In the genomic region with DNA sequence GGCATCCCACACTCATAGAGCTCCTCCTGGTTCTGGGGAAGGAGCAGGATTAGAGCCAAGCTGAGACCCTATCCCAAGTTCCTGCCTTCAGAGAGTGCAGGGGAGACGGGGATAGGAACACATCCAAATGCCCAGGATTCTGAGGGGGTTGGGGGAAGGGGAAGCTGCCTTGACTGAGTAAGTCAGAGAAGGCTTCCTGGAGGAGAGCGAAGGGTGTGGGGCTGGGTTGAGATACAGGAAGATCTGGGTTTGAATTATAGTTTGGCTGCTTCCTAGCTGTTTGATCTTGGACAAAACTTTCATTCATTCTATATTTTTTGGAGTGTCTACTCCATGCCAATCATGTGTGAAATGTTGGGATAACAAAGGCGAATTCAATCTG, we compare ENCODE assay signal across 17 cellular contexts. TPM values are rescaled to one million over a fixed set of nuclear protein-coding genes. Genes with fewer than 3 reads are reported as not detected.
DNase-seq lines count a peak whose midpoint lies in the region; ATAC-seq and TF ChIP-seq lines count a peak whose summit lies in the region.
"Had no signal": no experiment of that assay in that cellular context is flagged by ENCODE, and none has a peak within 500 bp of the region (broad histone marks: within the 10 kb centered on the region; RNA-seq: fewer than 3 reads in every experiment).

No MANE protein-coding gene starts in this region.

- H3K27me3 Mint-ChIP-seq in activated naive CD8-positive, alpha-beta T cell treated with anti-CD3 and anti-CD28 coated beads, Interleukin-2, amount 50 U/mL, for 24 hours, result peaks cover 5% of the 10 kb centered on the region
- no peaks in the 10 kb centered on the region for H3K27me3 Mint-ChIP-seq in activated naive CD8-positive, alpha-beta T cell treated with anti-CD3 and anti-CD28 coated beads for 36 hours

- POLR2A ChIA-PET in RWPE1 (lab: Yijun Ruan, JAX; ENCODE audit: low non-redundant PET), result no interaction called here

- H3K4me3 ChIP-seq in esophagus squamous epithelium (no peak overlapping the region), psoas muscle (no peak overlapping the region), mucosa of descending colon (no peak overlapping the region)
- H3K4me3 ChIP-seq: GM23338 had no signal

- H3K27ac ChIP-seq in RWPE1 (peak overlapping the region; percentile 25), esophagus squamous epithelium (peak overlapping the region; percentile 54 to 88 (median 76)), psoas muscle (no peak overlapping the region)

- no peak for TF ChIP-seq POLR2A in esophagus squamous epithelium (IDR thresholded peaks at IDR 0.05)

- H3K4me1 Mint-ChIP-seq in activated naive CD8-positive, alpha-beta T cell treated with anti-CD3 and anti-CD28 coated beads, Interleukin-2, amount 50 U/mL, for 24 hours, result peaks cover 26% of the 10 kb centered on the region
- H3K4me1 Mint-ChIP-seq in activated naive CD8-positive, alpha-beta T cell treated with anti-CD3 and anti-CD28 coated beads for 36 hours, result peaks cover 18% of the 10 kb centered on the region

- CTCF ChIA-PET in RWPE1 (lab: Yijun Ruan, JAX), result interaction anchor here (1.3 kb wide), 1 partner anchor 75 kb away, joined by 6 read pairs; no protein-coding TSS in a partner anchor

- H3K27ac Mint-ChIP-seq in activated naive CD8-positive, alpha-beta T cell treated with anti-CD3 and anti-CD28 coated beads, Interleukin-2, amount 50 U/mL, for 24 hours, result peak overlapping the region; percentile 33
- H3K27ac Mint-ChIP-seq in activated naive CD8-positive, alpha-beta T cell treated with anti-CD3 and anti-CD28 coated beads for 36 hours, result no peak overlapping the region
- H3K27ac Mint-ChIP-seq: CD8-positive, alpha-beta T cell; GM23338 had no signal

- TF ChIP-seq CTCF in RWPE1 (conservative IDR thresholded peaks at IDR 0.05; ENCODE audit: low read depth) (no peak), esophagus squamous epithelium (IDR thresholded peaks at IDR 0.05) (no peak), psoas muscle (IDR thresholded peaks at IDR 0.05) (no peak), mucosa of descending colon (IDR thresholded peaks at IDR 0.05) (no peak)

- H3K4me1 ChIP-seq in esophagus squamous epithelium (peaks cover 22 to 86% (median 58%) of the 10 kb centered on the region in 3 donors), psoas muscle (no peaks in the 10 kb centered on the region), mucosa of descending colon (ENCODE audit: low read depth) (peaks cover 6% of the 10 kb centered on the region)

- intact Hi-C loops in esophagus squamous epithelium (cut with DNase I) (no loop called here), psoas muscle (cut with DNase I) (no loop called here), mucosa of descending colon (cut with DNase I, micrococcal nuclease) (no loop called here)

- no peak overlapping the region for H3K4me3 Mint-ChIP-seq in activated naive CD8-positive, alpha-beta T cell treated with anti-CD3 and anti-CD28 coated beads, Interleukin-2, amount 50 U/mL, for 24 hours
- H3K4me3 Mint-ChIP-seq in activated naive CD8-positive, alpha-beta T cell treated with anti-CD3 and anti-CD28 coated beads for 36 hours, result no peak overlapping the region
- H3K4me3 Mint-ChIP-seq: CD8-positive, alpha-beta T cell; GM23338 had no signal

- WGBS in esophagus squamous epithelium, 2 donors, result 79 to 83% methylated on average over 3 of the region's 3 CpGs
- WGBS in psoas muscle, 3 donors, result 93 to 95% (median 95%) methylated on average over 3 of the region's 3 CpGs

- no peaks in the 10 kb centered on the region for H3K36me3 ChIP-seq in esophagus squamous epithelium
- no peaks in the 10 kb centered on the region for H3K36me3 ChIP-seq in psoas muscle (ENCODE audit: insufficient read depth in 1 of 2, low read depth in 1 of 2)
- H3K36me3 ChIP-seq in mucosa of descending colon (ENCODE audit: low read depth), result no peaks in the 10 kb centered on the region

- ATAC-seq in activated naive CD8-positive, alpha-beta T cell treated with anti-CD3 and anti-CD28 coated beads, Interleukin-2, amount 50 U/mL, for 24 hours, result no peak
- ATAC-seq in psoas muscle, result no peak
- ATAC-seq in HG02571 (IDR thresholded peaks at IDR 0.05; ENCODE audit: unreplicated experiment), result no peak
- ATAC-seq in mucosa of descending colon, result no peak
- ATAC-seq: CD8-positive, alpha-beta T cell; GM23338 had no signal

- H3K9me3 Mint-ChIP-seq in activated naive CD8-positive, alpha-beta T cell treated with anti-CD3 and anti-CD28 coated beads, Interleukin-2, amount 50 U/mL, for 24 hours, result no peaks in the 10 kb centered on the region
- no peaks in the 10 kb centered on the region for H3K9me3 Mint-ChIP-seq in activated naive CD8-positive, alpha-beta T cell treated with anti-CD3 and anti-CD28 coated beads for 36 hours
- H3K9me3 Mint-ChIP-seq: CD8-positive, alpha-beta T cell; GM23338 had no signal

- H3K9me3 ChIP-seq in esophagus squamous epithelium (no peaks in the 10 kb centered on the region), psoas muscle (no peaks in the 10 kb centered on the region), mucosa of descending colon (no peaks in the 10 kb centered on the region)

- H3K27me3 ChIP-seq in esophagus squamous epithelium (no peaks in the 10 kb centered on the region), psoas muscle (ENCODE audit: insufficient read depth in 3 of 3, low read length in 2 of 3) (no peaks in the 10 kb centered on the region)

- DNase-seq in activated naive CD8-positive, alpha-beta T cell treated with anti-CD3 and anti-CD28 coated beads, Interleukin-2, amount 50 U/mL, for 24 hours, result no peak
- no peak for DNase-seq in activated naive CD8-positive, alpha-beta T cell treated with anti-CD3 and anti-CD28 coated beads for 36 hours
- DNase-seq in RWPE1 (ENCODE audit: low spot score), result no peak
- no peak for DNase-seq in esophagus squamous epithelium (lab: John Stamatoyannopoulos, UW)
- no peak for DNase-seq in psoas muscle
- DNase-seq in mucosa of descending colon, result no peak
- no peak for DNase-seq in GM19240 (ENCODE audit: insufficient read length, low spot score)
- DNase-seq: CD8-positive, alpha-beta T cell; DMS79 treated with DMSO at 0.1 percent for 48 hours; KBM-7; NCI-H1417 treated with DMSO at 0.1 percent for 48 hours; NCI-H1930; SIG-M5 had no signal

- H3K36me3 Mint-ChIP-seq in activated naive CD8-positive, alpha-beta T cell treated with anti-CD3 and anti-CD28 coated beads, Interleukin-2, amount 50 U/mL, for 24 hours (ENCODE audit: low read depth), result no peaks in the 10 kb centered on the region
- no peaks in the 10 kb centered on the region for H3K36me3 Mint-ChIP-seq in activated naive CD8-positive, alpha-beta T cell treated with anti-CD3 and anti-CD28 coated beads for 36 hours
- H3K36me3 Mint-ChIP-seq: CD8-positive, alpha-beta T cell had no signal

RNA-seq across cellular contexts. Expression of gene AQP2, which starts 8.0 kb away (rescaled TPM):
- total RNA-seq in activated naive CD8-positive, alpha-beta T cell treated with anti-CD3 and anti-CD28 coated beads for 36 hours, result not detected
- total RNA-seq in esophagus squamous epithelium (not detected), psoas muscle (not detected), mucosa of descending colon (not detected)
- polyA plus RNA-seq in psoas muscle, result not detected
- total RNA-seq: A673; CD8-positive, alpha-beta T cell; RPMI7951 had no signal
- polyA plus RNA-seq: GM23338 had no signal

RNA-seq across cellular contexts. Expression of gene AQP5, which starts 19.2 kb away (rescaled TPM):
- total RNA-seq in activated naive CD8-positive, alpha-beta T cell treated with anti-CD3 and anti-CD28 coated beads for 36 hours, result not detected
- total RNA-seq in esophagus squamous epithelium (10 to 100 TPM in 3 of 4 donors, 1 to 10 TPM in 1; 4.7 to 42.2 (median 18.6) TPM), psoas muscle (not detected), mucosa of descending colon (not detected)
- under 1 TPM in 1 of 3 donors, not detected in 2; 0.05 TPM for polyA plus RNA-seq in psoas muscle
- total RNA-seq: A673; CD8-positive, alpha-beta T cell; RPMI7951 had no signal

RNA-seq across cellular contexts. Expression of gene AQP6, which starts 30.2 kb away (rescaled TPM):
- total RNA-seq in activated naive CD8-positive, alpha-beta T cell treated with anti-CD3 and anti-CD28 coated beads for 36 hours, result not detected
- not detected for total RNA-seq in esophagus squamous epithelium
- not detected for total RNA-seq in psoas muscle
- polyA plus RNA-seq in psoas muscle, result under 1 TPM in 1 of 3 donors, not detected in 2; 0.04 TPM
- under 1 TPM in 1 of 3 donors, not detected in 2; 0.54 TPM for total RNA-seq in mucosa of descending colon
- total RNA-seq: A673; CD8-positive, alpha-beta T cell; GM23338; RPMI7951 had no signal

RNA-seq across cellular contexts. Expression of gene FAIM2, which starts 38.8 kb away (rescaled TPM):
- total RNA-seq in activated naive CD8-positive, alpha-beta T cell treated with anti-CD3 and anti-CD28 coated beads for 36 hours, result under 1 TPM; 0.08 to 0.60 TPM
- total RNA-seq in esophagus squamous epithelium, result 1 to 10 TPM in 1 of 4 donors, under 1 TPM in 3; 0.13 to 2.9 (median 0.23) TPM
- total RNA-seq in psoas muscle, result 1 to 10 TPM in 1 of 4 donors, under 1 TPM in 2, not detected in 1; 0.22 to 1.1 (median 0.58) TPM
- under 1 TPM in 2 of 3 donors, not detected in 1; 0.57 to 0.70 TPM for polyA plus RNA-seq in psoas muscle
- total RNA-seq in mucosa of descending colon, result 10 to 100 TPM in 1 of 3 donors, 1 to 10 TPM in 1, under 1 TPM in 1; 0.67 to 12.9 (median 2.5) TPM
- total RNA-seq: A673; CD8-positive, alpha-beta T cell had no signal

Comparison
In these comparisons a context has a peak if more than half of its experiments do, and no peak if none do; other contexts are left out.
1. RNA of gene AQP5, which starts 19.2 kb away (total RNA-seq): 4.7 to 42.2 TPM in esophagus squamous epithelium; not detected in activated naive CD8-positive, alpha-beta T cell treated with anti-CD3 and anti-CD28 coated beads for 36 hours, not detected in psoas muscle and not detected in mucosa of descending colon; every median in the first group is over 4 times any median in the second.